Comparison of ENCODE assay signal across 22 cellular contexts in the genomic region with DNA sequence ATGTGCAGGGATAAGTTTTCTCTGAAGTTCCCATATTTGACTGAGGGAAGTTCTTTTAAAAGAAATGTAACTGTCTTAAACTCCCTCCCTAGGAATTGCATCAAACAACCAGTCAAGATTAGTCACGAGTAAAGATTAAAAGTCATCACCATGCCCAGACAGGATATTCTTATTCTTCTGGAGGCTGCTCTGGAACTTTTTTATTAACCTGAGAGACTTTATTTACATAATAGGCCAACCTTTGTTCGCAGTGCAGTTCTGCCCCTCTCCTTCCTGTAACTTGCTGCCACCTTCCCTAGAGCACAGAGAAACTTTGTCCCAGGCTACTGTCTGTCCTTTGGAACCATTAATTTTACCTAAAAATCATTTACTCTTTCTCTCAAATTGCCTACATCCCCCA. TPM values are rescaled to one million over a fixed set of nuclear protein-coding genes. Genes with fewer than 3 reads are reported as not detected.
A peak's percentile ranks its signal among the peaks of the same experiment; 100 is the strongest.
DNase-seq lines count a peak whose midpoint lies in the region; ATAC-seq and TF ChIP-seq lines count a peak whose summit lies in the region.
"Had no signal": no experiment of that assay in that cellular context is flagged by ENCODE, and none has a peak within 500 bp of the region (broad histone marks: within the 10 kb centered on the region; RNA-seq: fewer than 3 reads in every experiment).

No MANE protein-coding gene starts in this region.

- no peak overlapping the region for H2AFZ ChIP-seq in neural cell (ENCODE audit: low read depth, low read length)

- TF ChIP-seq RAD21 in neural cell (conservative IDR thresholded peaks at IDR 0.05), result no peak

- H3K9ac ChIP-seq in neural cell (ENCODE audit: low read length), result peak overlapping the region; percentile 59
- H3K9ac ChIP-seq: SK-N-SH had no signal

- H3K4me3 ChIP-seq in heart left ventricle (no peak overlapping the region), right atrium auricular region (no peak overlapping the region), fibroblast of mammary gland (ENCODE audit: control insufficient read depth, low read depth, low read length) (no peak overlapping the region), neural cell (ENCODE audit: low read length) (peak overlapping the region; percentile 22)
- H3K4me3 ChIP-seq: MG63 had no signal

- no peaks in the 10 kb centered on the region for H3K9me2 ChIP-seq in neural cell (ENCODE audit: insufficient read depth, low read length)
- H3K9me2 ChIP-seq: SK-N-SH had no signal

- H3F3A ChIP-seq in neural cell (ENCODE audit: insufficient read depth, low read length, poor library complexity, severe bottlenecking), result no peaks in the 10 kb centered on the region

- TF ChIP-seq CTCF in heart left ventricle (IDR thresholded peaks at IDR 0.05), result no peak
- TF ChIP-seq CTCF in right atrium auricular region (IDR thresholded peaks at IDR 0.05), result no peak
- TF ChIP-seq CTCF in fibroblast of mammary gland (conservative IDR thresholded peaks at IDR 0.05; ENCODE audit: control insufficient read depth, insufficient read depth, low read depth, low read length), result no peak
- TF ChIP-seq CTCF in neural cell (IDR thresholded peaks at IDR 0.05; ENCODE audit: poor library complexity, severe bottlenecking), result no peak

- intact Hi-C loops in heart left ventricle (cut with DNase I), result loop anchor here in 1 of 10 donors (5.0 kb wide), 1 partner anchor 35 kb away; no protein-coding TSS in a partner anchor

- H3K4me2 ChIP-seq in neural cell (ENCODE audit: low read length), result no peak overlapping the region
- H3K4me2 ChIP-seq: SK-N-SH had no signal

- H3K4me1 ChIP-seq in heart left ventricle (peaks cover 0 to 11% (median 4%) of the 10 kb centered on the region in 12 donors), right atrium auricular region (no peaks in the 10 kb centered on the region)

- TF ChIP-seq POLR2A in heart left ventricle (IDR thresholded peaks at IDR 0.05), result no peak

- 33 to 59% (median 50%) methylated on average over 2 of the region's 2 CpGs for WGBS in heart left ventricle, 4 donors

- DNase-seq in heart left ventricle (no peak), right atrium auricular region (ENCODE audit: low spot score) (no peak), NCI-H226 (peak; percentile 5), fibroblast of mammary gland (ENCODE audit: low read depth) (peak; percentile 40), NCI-H510A (lab: John Stamatoyannopoulos, UW) (no peak), NCI-H510A treated with DMSO at 0.1 percent for 48 hours (lab: John Stamatoyannopoulos, UW) (no peak), GM03348 (ENCODE audit: low spot score) (no peak)
- DNase-seq: AML-193; C1 segment of cervical spinal cord; CD8-positive, alpha-beta T cell; DND-41; Karpas-422; MG63; NCI-H1417 treated with DMSO at 0.1 percent for 48 hours; NCI-H187; NCI-H2107; NCI-H774; NK-92 treated with Interleukin-12 subunit alpha and Interleukin-12 subunit beta, amount 100 ng/mL, for 24 hours; SIG-M5; SK-N-SH had no signal

- no peaks in the 10 kb centered on the region for H3K36me3 ChIP-seq in heart left ventricle
- no peaks in the 10 kb centered on the region for H3K36me3 ChIP-seq in right atrium auricular region
- H3K36me3 ChIP-seq in neural cell (ENCODE audit: insufficient read depth, low read length), result no peaks in the 10 kb centered on the region
- H3K36me3 ChIP-seq: MG63 had no signal

- H3K79me2 ChIP-seq in neural cell (replicated peaks; ENCODE audit: insufficient read depth, low read length), result no peaks in the 10 kb centered on the region

- no peak for TF ChIP-seq EP300 in neural cell (conservative IDR thresholded peaks at IDR 0.05; ENCODE audit: poor library complexity, severe bottlenecking)

- H3K27me3 ChIP-seq in heart left ventricle (no peaks in the 10 kb centered on the region), right atrium auricular region (no peaks in the 10 kb centered on the region), neural cell (ENCODE audit: insufficient read depth, low read depth, low read length) (no peaks in the 10 kb centered on the region)
- H3K27me3 ChIP-seq: MG63 had no signal

- H4K20me1 ChIP-seq in neural cell (ENCODE audit: insufficient read depth), result no peaks in the 10 kb centered on the region

- H3K27ac ChIP-seq in heart left ventricle (peak overlapping the region in 8 of 12 donors; percentile 1 to 64 (median 40)), right atrium auricular region (peak overlapping the region in 1 of 2 donors; percentile 77), neural cell (ENCODE audit: low read length) (peak overlapping the region; percentile 97)
- H3K27ac ChIP-seq: RWPE1 had no signal

- H3K9me3 ChIP-seq in heart left ventricle (peaks cover 0 to 7% (median 0%) of the 10 kb centered on the region in 12 donors), right atrium auricular region (no peaks in the 10 kb centered on the region), neural cell (ENCODE audit: low read length) (no peaks in the 10 kb centered on the region)
- H3K9me3 ChIP-seq: MG63, SK-N-SH had no signal

- ATAC-seq in heart left ventricle, result no peak
- ATAC-seq: CD8-positive, alpha-beta T cell had no signal

TF ChIP-seq in neural cell, 6 proteins besides CTCF, POLR2A, EP300 and RAD21:
- TF ChIP-seq, protein P1, sequence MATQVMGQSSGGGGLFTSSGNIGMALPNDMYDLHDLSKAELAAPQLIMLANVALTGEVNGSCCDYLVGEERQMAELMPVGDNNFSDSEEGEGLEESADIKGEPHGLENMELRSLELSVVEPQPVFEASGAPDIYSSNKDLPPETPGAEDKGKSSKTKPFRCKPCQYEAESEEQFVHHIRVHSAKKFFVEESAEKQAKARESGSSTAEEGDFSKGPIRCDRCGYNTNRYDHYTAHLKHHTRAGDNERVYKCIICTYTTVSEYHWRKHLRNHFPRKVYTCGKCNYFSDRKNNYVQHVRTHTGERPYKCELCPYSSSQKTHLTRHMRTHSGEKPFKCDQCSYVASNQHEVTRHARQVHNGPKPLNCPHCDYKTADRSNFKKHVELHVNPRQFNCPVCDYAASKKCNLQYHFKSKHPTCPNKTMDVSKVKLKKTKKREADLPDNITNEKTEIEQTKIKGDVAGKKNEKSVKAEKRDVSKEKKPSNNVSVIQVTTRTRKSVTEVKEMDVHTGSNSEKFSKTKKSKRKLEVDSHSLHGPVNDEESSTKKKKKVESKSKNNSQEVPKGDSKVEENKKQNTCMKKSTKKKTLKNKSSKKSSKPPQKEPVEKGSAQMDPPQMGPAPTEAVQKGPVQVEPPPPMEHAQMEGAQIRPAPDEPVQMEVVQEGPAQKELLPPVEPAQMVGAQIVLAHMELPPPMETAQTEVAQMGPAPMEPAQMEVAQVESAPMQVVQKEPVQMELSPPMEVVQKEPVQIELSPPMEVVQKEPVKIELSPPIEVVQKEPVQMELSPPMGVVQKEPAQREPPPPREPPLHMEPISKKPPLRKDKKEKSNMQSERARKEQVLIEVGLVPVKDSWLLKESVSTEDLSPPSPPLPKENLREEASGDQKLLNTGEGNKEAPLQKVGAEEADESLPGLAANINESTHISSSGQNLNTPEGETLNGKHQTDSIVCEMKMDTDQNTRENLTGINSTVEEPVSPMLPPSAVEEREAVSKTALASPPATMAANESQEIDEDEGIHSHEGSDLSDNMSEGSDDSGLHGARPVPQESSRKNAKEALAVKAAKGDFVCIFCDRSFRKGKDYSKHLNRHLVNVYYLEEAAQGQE (IDR thresholded peaks at IDR 0.05; ENCODE audit: borderline replicate concordance), result no peak
- no peak for TF ChIP-seq TAF1 (IDR thresholded peaks at IDR 0.05; ENCODE audit: low read depth)
- no peak for TF ChIP-seq POLR2AphosphoS5 (IDR thresholded peaks at IDR 0.05)
- TF ChIP-seq MXI1 (conservative IDR thresholded peaks at IDR 0.05; ENCODE audit: poor library complexity, severe bottlenecking), result no peak

RNA-seq across cellular contexts. Expression of a gene that starts 9.8 kb away (rescaled TPM):
- total RNA-seq in heart left ventricle, result 10 to 100 TPM; 32.2 to 66.6 (median 48.9) TPM
- 10 to 100 TPM; 10.4 to 34.9 TPM for polyA plus RNA-seq in heart left ventricle
- 10 to 100 TPM; 27.4 to 36.2 TPM for total RNA-seq in right atrium auricular region
- 49.2 and 50.9 TPM in 2 replicates for polyA plus RNA-seq in neural cell
- polyA minus RNA-seq in neural cell, result 203 and 216 TPM in 2 replicates

RNA-seq across cellular contexts. Expression of a gene that starts 58.9 kb away (rescaled TPM):
- total RNA-seq in heart left ventricle (10 to 100 TPM; 46.3 to 63.6 (median 54.2) TPM), right atrium auricular region (10 to 100 TPM; 51.8 to 66.4 TPM)
- polyA plus RNA-seq in heart left ventricle (100 to 1,000 TPM in 1 of 2 donors, 10 to 100 TPM in 1; 71.5 to 102 TPM), neural cell (251 and 287 TPM in 2 replicates)
- 74.2 and 81.1 TPM in 2 replicates for polyA minus RNA-seq in neural cell

Comparison
In these comparisons a context has a peak if more than half of its experiments do, and no peak if none do; other contexts are left out.
1. DNase-seq: peak in NCI-H226 (single experiment) and fibroblast of mammary gland (single experiment); none in heart left ventricle (0 of 5), right atrium auricular region (single experiment), NCI-H510A (single experiment), NCI-H510A treated with DMSO at 0.1 percent for 48 hours (single experiment) and GM03348 (single experiment).